ENCODE assay signal across 1 cellular context in the genomic region with DNA sequence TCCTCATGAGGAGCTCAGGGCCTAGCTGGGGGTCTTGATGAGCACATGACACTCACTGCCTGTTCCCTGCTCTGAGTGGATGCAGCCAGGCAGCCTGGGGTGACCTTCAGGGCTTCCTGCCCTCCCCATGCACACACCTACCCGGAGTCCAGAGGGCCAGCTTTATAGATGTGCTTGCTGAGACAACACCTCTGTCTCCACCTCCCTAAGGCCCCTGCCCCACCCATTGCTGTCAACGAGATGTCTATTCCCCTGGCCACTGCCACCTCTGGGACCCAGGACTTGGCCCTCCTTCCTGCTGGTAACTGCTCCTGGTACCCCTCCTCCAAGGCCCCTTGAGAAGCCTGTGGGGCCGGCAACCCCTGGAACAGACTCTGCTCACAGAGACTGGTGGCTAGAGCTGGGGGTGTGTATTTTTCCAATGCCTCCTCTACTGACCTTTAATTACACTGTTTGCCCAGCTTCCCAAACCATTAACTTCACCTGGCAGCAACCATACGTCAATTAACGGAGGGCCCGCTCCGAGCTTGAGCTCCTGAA.
TF ChIP-seq lines count a peak whose summit lies in the region.

No MANE protein-coding gene starts in this region.

TF ChIP-seq in HepG2, 621 proteins besides CTCF, POLR2A, EP300 and RAD21 (continued from another document and continues in another):
- TF ChIP-seq, protein P1, sequence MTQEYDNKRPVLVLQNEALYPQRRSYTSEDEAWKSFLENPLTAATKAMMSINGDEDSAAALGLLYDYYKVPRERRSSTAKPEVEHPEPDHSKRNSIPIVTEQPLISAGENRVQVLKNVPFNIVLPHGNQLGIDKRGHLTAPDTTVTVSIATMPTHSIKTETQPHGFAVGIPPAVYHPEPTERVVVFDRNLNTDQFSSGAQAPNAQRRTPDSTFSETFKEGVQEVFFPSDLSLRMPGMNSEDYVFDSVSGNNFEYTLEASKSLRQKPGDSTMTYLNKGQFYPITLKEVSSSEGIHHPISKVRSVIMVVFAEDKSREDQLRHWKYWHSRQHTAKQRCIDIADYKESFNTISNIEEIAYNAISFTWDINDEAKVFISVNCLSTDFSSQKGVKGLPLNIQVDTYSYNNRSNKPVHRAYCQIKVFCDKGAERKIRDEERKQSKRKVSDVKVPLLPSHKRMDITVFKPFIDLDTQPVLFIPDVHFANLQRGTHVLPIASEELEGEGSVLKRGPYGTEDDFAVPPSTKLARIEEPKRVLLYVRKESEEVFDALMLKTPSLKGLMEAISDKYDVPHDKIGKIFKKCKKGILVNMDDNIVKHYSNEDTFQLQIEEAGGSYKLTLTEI (CRISPR knock-in tag; conservative IDR thresholded peaks at IDR 0.05), result no peak
- TF ChIP-seq ZNF205 (CRISPR knock-in tag; IDR thresholded peaks at IDR 0.05) (0 out of 2 replicates have a peak, but pooled peaks have one; percentile 27), HOXA5 (CRISPR knock-in tag; IDR thresholded peaks at IDR 0.05) (no peak), GABPB1 (CRISPR knock-in tag; IDR thresholded peaks at IDR 0.05) (no peak), ZBTB37 (CRISPR knock-in tag; IDR thresholded peaks at IDR 0.05) (no peak), ZNF124 (CRISPR knock-in tag; IDR thresholded peaks at IDR 0.05) (no peak), ZNF44 (CRISPR knock-in tag; IDR thresholded peaks at IDR 0.05) (no peak), ZNF329 (CRISPR knock-in tag; IDR thresholded peaks at IDR 0.05; ENCODE audit: low read depth) (no peak), NAIF1 (CRISPR knock-in tag; IDR thresholded peaks at IDR 0.05; ENCODE audit: borderline replicate concordance) (no peak), RFX5 (IDR thresholded peaks at IDR 0.05; ENCODE audit: low read depth, low read length) (no peak), ZFX (CRISPR knock-in tag; IDR thresholded peaks at IDR 0.05; ENCODE audit: low read depth) (0 out of 2 replicates have a peak, but pooled peaks have one; percentile 14), ZNF160 (CRISPR knock-in tag; IDR thresholded peaks at IDR 0.05) (no peak), FOXP1 (IDR thresholded peaks at IDR 0.05) (no peak), FOXP1 (CRISPR knock-in tag; IDR thresholded peaks at IDR 0.05) (0 out of 2 replicates have a peak, but pooled peaks have one; percentile 33), ADNP (CRISPR knock-in tag; IDR thresholded peaks at IDR 0.05) (no peak), NR2F6 (IDR thresholded peaks at IDR 0.05) (no peak), NR2F6 (CRISPR knock-in tag; IDR thresholded peaks at IDR 0.05) (peak; percentile 46; the same call in 1 of the 2 replicates)
- TF ChIP-seq, protein P2, sequence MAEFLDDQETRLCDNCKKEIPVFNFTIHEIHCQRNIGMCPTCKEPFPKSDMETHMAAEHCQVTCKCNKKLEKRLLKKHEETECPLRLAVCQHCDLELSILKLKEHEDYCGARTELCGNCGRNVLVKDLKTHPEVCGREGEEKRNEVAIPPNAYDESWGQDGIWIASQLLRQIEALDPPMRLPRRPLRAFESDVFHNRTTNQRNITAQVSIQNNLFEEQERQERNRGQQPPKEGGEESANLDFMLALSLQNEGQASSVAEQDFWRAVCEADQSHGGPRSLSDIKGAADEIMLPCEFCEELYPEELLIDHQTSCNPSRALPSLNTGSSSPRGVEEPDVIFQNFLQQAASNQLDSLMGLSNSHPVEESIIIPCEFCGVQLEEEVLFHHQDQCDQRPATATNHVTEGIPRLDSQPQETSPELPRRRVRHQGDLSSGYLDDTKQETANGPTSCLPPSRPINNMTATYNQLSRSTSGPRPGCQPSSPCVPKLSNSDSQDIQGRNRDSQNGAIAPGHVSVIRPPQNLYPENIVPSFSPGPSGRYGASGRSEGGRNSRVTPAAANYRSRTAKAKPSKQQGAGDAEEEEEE (CRISPR knock-in tag; IDR thresholded peaks at IDR 0.05; ENCODE audit: borderline replicate concordance), result peak; percentile 83; the same call in 1 of the 2 replicates
- TF ChIP-seq, protein P3, sequence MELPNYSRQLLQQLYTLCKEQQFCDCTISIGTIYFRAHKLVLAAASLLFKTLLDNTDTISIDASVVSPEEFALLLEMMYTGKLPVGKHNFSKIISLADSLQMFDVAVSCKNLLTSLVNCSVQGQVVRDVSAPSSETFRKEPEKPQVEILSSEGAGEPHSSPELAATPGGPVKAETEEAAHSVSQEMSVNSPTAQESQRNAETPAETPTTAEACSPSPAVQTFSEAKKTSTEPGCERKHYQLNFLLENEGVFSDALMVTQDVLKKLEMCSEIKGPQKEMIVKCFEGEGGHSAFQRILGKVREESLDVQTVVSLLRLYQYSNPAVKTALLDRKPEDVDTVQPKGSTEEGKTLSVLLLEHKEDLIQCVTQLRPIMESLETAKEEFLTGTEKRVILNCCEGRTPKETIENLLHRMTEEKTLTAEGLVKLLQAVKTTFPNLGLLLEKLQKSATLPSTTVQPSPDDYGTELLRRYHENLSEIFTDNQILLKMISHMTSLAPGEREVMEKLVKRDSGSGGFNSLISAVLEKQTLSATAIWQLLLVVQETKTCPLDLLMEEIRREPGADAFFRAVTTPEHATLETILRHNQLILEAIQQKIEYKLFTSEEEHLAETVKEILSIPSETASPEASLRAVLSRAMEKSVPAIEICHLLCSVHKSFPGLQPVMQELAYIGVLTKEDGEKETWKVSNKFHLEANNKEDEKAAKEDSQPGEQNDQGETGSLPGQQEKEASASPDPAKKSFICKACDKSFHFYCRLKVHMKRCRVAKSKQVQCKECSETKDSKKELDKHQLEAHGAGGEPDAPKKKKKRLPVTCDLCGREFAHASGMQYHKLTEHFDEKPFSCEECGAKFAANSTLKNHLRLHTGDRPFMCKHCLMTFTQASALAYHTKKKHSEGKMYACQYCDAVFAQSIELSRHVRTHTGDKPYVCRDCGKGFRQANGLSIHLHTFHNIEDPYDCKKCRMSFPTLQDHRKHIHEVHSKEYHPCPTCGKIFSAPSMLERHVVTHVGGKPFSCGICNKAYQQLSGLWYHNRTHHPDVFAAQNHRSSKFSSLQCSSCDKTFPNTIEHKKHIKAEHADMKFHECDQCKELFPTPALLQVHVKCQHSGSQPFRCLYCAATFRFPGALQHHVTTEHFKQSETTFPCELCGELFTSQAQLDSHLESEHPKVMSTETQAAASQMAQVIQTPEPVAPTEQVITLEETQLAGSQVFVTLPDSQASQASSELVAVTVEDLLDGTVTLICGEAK (IDR thresholded peaks at IDR 0.05), result no peak
- TF ChIP-seq, protein P3 (CRISPR knock-in tag; IDR thresholded peaks at IDR 0.05), result no peak
- TF ChIP-seq, protein P4, sequence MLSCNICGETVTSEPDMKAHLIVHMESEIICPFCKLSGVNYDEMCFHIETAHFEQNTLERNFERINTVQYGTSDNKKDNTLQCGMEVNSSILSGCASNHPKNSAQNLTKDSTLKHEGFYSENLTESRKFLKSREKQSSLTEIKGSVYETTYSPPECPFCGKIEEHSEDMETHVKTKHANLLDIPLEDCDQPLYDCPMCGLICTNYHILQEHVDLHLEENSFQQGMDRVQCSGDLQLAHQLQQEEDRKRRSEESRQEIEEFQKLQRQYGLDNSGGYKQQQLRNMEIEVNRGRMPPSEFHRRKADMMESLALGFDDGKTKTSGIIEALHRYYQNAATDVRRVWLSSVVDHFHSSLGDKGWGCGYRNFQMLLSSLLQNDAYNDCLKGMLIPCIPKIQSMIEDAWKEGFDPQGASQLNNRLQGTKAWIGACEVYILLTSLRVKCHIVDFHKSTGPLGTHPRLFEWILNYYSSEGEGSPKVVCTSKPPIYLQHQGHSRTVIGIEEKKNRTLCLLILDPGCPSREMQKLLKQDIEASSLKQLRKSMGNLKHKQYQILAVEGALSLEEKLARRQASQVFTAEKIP (CRISPR knock-in tag; IDR thresholded peaks at IDR 0.05; ENCODE audit: borderline replicate concordance), result no peak
- TF ChIP-seq, protein P5, sequence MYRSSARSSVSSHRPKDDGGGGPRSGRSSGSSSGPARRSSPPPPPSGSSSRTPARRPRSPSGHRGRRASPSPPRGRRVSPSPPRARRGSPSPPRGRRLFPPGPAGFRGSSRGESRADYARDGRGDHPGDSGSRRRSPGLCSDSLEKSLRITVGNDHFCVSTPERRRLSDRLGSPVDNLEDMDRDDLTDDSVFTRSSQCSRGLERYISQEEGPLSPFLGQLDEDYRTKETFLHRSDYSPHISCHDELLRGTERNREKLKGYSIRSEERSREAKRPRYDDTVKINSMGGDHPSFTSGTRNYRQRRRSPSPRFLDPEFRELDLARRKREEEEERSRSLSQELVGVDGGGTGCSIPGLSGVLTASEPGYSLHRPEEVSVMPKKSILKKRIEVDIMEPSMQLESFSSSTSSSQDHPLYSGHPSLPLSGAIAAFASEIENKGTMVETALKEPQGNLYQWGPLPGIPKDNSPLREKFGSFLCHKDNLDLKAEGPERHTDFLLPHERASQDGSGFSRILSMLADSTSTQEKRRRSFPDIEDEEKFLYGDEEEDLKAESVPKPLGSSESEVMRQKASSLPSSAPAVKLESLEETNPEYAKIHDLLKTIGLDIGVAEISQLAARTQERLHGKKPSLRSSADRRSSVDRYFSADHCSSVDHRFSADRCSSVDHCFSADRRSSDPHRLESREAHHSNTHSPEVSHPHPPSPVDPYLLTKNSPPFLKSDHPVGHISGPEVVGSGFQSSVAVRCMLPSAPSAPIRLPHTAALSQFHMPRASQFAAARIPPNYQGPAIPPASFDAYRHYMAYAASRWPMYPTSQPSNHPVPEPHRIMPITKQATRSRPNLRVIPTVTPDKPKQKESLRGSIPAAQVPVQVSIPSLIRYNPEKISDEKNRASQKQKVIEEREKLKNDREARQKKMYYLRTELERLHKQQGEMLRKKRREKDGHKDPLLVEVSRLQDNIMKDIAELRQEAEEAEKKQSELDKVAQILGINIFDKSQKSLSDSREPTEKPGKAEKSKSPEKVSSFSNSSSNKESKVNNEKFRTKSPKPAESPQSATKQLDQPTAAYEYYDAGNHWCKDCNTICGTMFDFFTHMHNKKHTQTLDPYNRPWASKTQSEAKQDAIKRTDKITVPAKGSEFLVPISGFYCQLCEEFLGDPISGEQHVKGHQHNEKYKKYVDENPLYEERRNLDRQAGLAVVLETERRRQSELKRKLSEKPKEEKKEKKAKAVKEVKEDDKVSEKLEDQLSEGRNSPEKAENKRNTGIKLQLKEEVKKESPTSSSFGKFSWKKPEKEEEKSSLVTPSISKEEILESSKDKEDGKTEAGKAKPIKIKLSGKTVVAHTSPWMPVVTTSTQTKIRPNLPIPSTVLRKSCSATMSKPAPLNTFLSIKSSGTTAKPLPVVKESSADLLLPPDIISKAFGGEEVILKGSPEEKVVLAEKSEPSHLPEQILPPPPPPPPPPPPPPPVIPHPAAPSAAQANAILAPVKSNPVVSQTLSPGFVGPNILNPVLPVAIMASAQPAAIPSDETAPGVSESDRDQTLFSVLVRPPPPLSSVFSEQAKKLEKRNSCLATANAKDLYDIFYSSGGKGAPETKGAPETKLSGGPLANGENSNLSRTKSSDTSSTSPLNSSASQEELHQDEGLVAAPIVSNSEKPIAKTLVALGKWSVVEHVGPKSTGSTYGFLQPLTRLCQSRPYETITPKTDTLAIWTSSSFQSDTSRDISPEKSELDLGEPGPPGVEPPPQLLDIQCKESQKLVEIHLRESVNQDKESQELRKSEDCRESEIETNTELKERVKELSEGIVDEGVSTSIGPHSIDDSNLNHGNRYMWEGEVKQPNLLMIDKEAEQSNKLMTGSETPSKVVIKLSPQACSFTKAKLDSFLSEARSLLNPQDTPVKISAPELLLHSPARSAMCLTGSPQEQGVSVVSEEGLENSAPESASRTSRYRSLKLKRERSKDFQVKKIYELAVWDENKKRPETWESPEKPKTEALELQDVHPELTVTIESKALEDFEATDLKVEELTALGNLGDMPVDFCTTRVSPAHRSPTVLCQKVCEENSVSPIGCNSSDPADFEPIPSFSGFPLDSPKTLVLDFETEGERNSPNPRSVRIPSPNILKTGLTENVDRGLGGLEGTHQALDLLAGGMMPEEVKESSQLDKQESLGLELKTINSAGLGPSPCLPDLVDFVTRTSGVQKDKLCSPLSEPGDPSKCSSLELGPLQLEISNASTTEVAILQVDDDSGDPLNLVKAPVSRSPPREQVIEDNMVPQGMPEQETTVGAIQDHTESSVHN (CRISPR knock-in tag; IDR thresholded peaks at IDR 0.05), result no peak
- TF ChIP-seq, protein P6, sequence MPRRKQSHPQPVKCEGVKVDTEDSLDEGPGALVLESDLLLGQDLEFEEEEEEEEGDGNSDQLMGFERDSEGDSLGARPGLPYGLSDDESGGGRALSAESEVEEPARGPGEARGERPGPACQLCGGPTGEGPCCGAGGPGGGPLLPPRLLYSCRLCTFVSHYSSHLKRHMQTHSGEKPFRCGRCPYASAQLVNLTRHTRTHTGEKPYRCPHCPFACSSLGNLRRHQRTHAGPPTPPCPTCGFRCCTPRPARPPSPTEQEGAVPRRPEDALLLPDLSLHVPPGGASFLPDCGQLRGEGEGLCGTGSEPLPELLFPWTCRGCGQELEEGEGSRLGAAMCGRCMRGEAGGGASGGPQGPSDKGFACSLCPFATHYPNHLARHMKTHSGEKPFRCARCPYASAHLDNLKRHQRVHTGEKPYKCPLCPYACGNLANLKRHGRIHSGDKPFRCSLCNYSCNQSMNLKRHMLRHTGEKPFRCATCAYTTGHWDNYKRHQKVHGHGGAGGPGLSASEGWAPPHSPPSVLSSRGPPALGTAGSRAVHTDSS (CRISPR knock-in tag; conservative IDR thresholded peaks at IDR 0.05), result no peak
